ENCODE assay signal across 8 cellular contexts in the genomic region with DNA sequence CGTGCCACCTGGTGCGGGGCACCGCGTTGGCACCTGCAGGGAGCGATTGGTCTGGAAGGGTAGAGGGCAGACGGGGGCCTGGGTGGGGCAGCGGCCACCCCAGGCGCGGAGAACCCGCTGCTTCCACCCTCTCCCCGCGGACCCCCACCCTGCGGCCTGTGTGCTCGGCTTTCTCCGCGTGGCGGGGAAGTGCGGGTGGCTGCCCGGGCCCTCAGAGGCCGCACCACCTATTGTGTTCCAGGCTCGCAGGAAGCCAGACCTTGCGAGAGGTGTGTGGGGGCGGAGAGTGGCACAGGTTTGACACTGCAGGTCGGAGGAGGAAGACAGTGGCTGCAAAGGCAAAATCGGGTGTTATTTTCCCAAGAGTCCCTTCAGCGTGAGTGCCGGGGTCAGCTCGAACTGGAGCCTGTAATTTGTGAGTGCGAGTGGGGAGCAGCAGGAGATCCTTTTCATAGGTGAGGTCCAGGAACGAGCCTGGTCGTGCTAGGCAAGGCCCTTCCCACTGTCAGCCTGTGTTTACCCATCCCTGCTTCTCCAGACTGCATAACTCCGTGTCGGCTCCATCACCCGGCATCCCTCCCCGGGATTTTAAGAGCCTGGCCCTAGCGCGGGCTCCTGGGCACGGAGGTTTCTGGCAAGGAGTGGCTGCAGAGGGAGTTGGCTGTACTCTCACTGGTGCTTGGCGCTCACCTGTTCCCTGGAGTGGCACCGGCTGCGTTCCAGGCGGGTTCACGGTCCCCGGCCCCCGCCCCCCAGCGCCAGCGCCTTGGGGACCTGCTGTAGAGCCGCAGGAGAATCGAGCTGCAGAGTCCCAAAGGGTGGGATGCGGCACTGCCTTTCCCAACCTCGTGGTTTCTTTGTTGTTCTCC. TPM values are rescaled to one million over a fixed set of nuclear protein-coding genes. Genes with fewer than 3 reads are reported as not detected.
A peak's percentile ranks its signal among the peaks of the same experiment; 100 is the strongest.
DNase-seq lines count a peak whose midpoint lies in the region; TF ChIP-seq lines count a peak whose summit lies in the region.

No MANE protein-coding gene starts in this region.

- CTCF ChIA-PET in activated naive CD4-positive, alpha-beta T cell treated with anti-CD3 and anti-CD28 coated beads for 36 hours (lab: Charles Lee): interaction anchor here (2.4 kb wide), 1 partner anchor 24 kb away, joined by 9 read pairs; no protein-coding TSS in a partner anchor

- no peak for TF ChIP-seq CTCF in parathyroid adenoma (IDR thresholded peaks at IDR 0.05)

- no peak overlapping the region for H3K4me2 ChIP-seq in parathyroid adenoma (ENCODE audit: low read length)

- H3K79me2 ChIP-seq in parathyroid adenoma: no peaks in the 10 kb centered on the region

- H3K4me1 ChIP-seq in parathyroid adenoma: no peaks in the 10 kb centered on the region

- intact Hi-C loops in activated naive CD4-positive, alpha-beta T cell treated with anti-CD3 and anti-CD28 coated beads for 36 hours (cut with micrococcal nuclease): loop anchor here (2.0 kb wide), 1 partner anchor 29 kb away; no protein-coding TSS in a partner anchor

- no peaks in the 10 kb centered on the region for H3K9me3 ChIP-seq in parathyroid adenoma (ENCODE audit: control insufficient read depth, low read length)

- peaks cover 44% of the 10 kb centered on the region for H3K27me3 Mint-ChIP-seq in activated naive CD4-positive, alpha-beta T cell treated with anti-CD3 and anti-CD28 coated beads for 36 hours (ENCODE audit: low read depth)

- peak overlapping the region; percentile 83 for H2AFZ ChIP-seq in parathyroid adenoma

- H3K27ac ChIP-seq in parathyroid adenoma: no peak overlapping the region

- H3K36me3 Mint-ChIP-seq in activated naive CD4-positive, alpha-beta T cell treated with anti-CD3 and anti-CD28 coated beads for 36 hours (ENCODE audit: low read depth): no peaks in the 10 kb centered on the region

- no peaks in the 10 kb centered on the region for H3K9me3 Mint-ChIP-seq in activated naive CD4-positive, alpha-beta T cell treated with anti-CD3 and anti-CD28 coated beads for 36 hours

- peaks cover 15% of the 10 kb centered on the region for H3K4me1 Mint-ChIP-seq in activated naive CD4-positive, alpha-beta T cell treated with anti-CD3 and anti-CD28 coated beads for 36 hours (ENCODE audit: low read depth)

- no peak overlapping the region for H3K9ac ChIP-seq in parathyroid adenoma

- H3K4me3 Mint-ChIP-seq in activated naive CD4-positive, alpha-beta T cell treated with anti-CD3 and anti-CD28 coated beads for 36 hours: peak overlapping the region; percentile 66

- no peaks in the 10 kb centered on the region for H3K27me3 ChIP-seq in parathyroid adenoma (ENCODE audit: control insufficient read depth, insufficient read depth, low read length)

- H3K36me3 ChIP-seq in parathyroid adenoma (ENCODE audit: control insufficient read depth, insufficient read depth, low read length): no peaks in the 10 kb centered on the region

- DNase-seq in activated naive CD4-positive, alpha-beta T cell treated with anti-CD3 and anti-CD28 coated beads for 36 hours: peak; percentile 12
- no peak for DNase-seq in activated naive CD4-positive, alpha-beta T cell (lab: John Stamatoyannopoulos, UW)
- DNase-seq in NCI-H526 (lab: John Stamatoyannopoulos, UW): peak; percentile 79 to 83
- peak; percentile 56 for DNase-seq in ecto neural progenitor cell (ENCODE audit: low spot score)
- no peak for DNase-seq in foreskin melanocyte
- no peak for DNase-seq in midbrain (lab: John Stamatoyannopoulos, UW)
- DNase-seq in cortex of kidney (lab: John Stamatoyannopoulos, UW): no peak

- no peak overlapping the region for H3K4me3 ChIP-seq in parathyroid adenoma (ENCODE audit: low read depth, low read length)

- no peak overlapping the region for H3K27ac Mint-ChIP-seq in activated naive CD4-positive, alpha-beta T cell treated with anti-CD3 and anti-CD28 coated beads for 36 hours

RNA-seq across cellular contexts. Expression of gene TBC1D30, which starts 0.9 kb away (rescaled TPM):
- total RNA-seq in activated naive CD4-positive, alpha-beta T cell treated with anti-CD3 and anti-CD28 coated beads for 36 hours: under 1 TPM; 0.17 to 0.19 TPM

Comparison
In these comparisons a context has a peak if more than half of its experiments do, and no peak if none do; other contexts are left out.
1. DNase-seq: peak in activated naive CD4-positive, alpha-beta T cell treated with anti-CD3 and anti-CD28 coated beads for 36 hours (single experiment), NCI-H526 (2 of 2) and ecto neural progenitor cell (single experiment); none in activated naive CD4-positive, alpha-beta T cell (0 of 4), foreskin melanocyte (single experiment), midbrain (single experiment) and cortex of kidney (single experiment).